ENCODE assay signal across 1 cellular context in genomic region chr12:110123861-110124183, GRCh38.
TF ChIP-seq lines count a peak whose summit lies in the region.

No MANE protein-coding gene starts in this region.

TF ChIP-seq in K562, 482 proteins besides CTCF, POLR2A, EP300 and RAD21 (continued from another document and continues in another):
- TF ChIP-seq ARID4B (CRISPR knock-in tag; IDR thresholded peaks at IDR 0.05) (0 out of 2 replicates have a peak, but pooled peaks have one; percentile 3), CUX1 (CRISPR knock-in tag; IDR thresholded peaks at IDR 0.05) (no peak), CXXC5 (CRISPR knock-in tag; IDR thresholded peaks at IDR 0.05) (0 out of 2 replicates have a peak, but pooled peaks have one; percentile 23), NR2F6 (CRISPR knock-in tag; IDR thresholded peaks at IDR 0.05) (no peak), TFAP4 (CRISPR knock-in tag; IDR thresholded peaks at IDR 0.05; ENCODE audit: borderline replicate concordance) (no peak), HMGXB4 (CRISPR knock-in tag; IDR thresholded peaks at IDR 0.05) (no peak), DNMT1 (IDR thresholded peaks at IDR 0.05) (no peak), MLLT1 (IDR thresholded peaks at IDR 0.05) (no peak), CEBPG (CRISPR knock-in tag; IDR thresholded peaks at IDR 0.05) (no peak), CEBPG (tag; conservative IDR thresholded peaks at IDR 0.05 in 1 of 2, IDR thresholded peaks at IDR 0.05 in 1 of 2) (no peak), PRDM10 (IDR thresholded peaks at IDR 0.05; ENCODE audit: partially characterized antibody) (no peak), ZNF24 (IDR thresholded peaks at IDR 0.05) (peak; percentile 99), FOXK1 (CRISPR knock-in tag; IDR thresholded peaks at IDR 0.05; ENCODE audit: borderline replicate concordance) (no peak), L3MBTL2 (IDR thresholded peaks at IDR 0.05) (peak; percentile 95), HNRNPH1 (optimal IDR thresholded peaks at IDR 0.05; ENCODE audit: low read depth, low read length) (no peak), TOE1 (IDR thresholded peaks at IDR 0.05; ENCODE audit: borderline replicate concordance) (no peak), TOE1 (CRISPR knock-in tag; IDR thresholded peaks at IDR 0.05; ENCODE audit: borderline replicate concordance, low read depth) (no peak), ARNT (IDR thresholded peaks at IDR 0.05) (no peak), ZBTB33 (CRISPR knock-in tag; IDR thresholded peaks at IDR 0.05) (no peak), PREB (CRISPR knock-in tag; IDR thresholded peaks at IDR 0.05) (no peak), ZNF140 (CRISPR knock-in tag; IDR thresholded peaks at IDR 0.05) (no peak), BHLHE40 (IDR thresholded peaks at IDR 0.05; ENCODE audit: low read length) (peak; percentile 68), MIER1 (IDR thresholded peaks at IDR 0.05; ENCODE audit: low read depth) (no peak), NCOA6 (IDR thresholded peaks at IDR 0.05) (peak; percentile 58; the same call in 1 of the 2 replicates), CEBPB (tag; IDR thresholded peaks at IDR 0.05) (no peak), FUS (optimal IDR thresholded peaks at IDR 0.05; ENCODE audit: low read depth, low read length) (no peak), POLR2H (tag; IDR thresholded peaks at IDR 0.05; ENCODE audit: low read depth) (no peak), MAFG (tag; conservative IDR thresholded peaks at IDR 0.05) (no peak), NKRF (IDR thresholded peaks at IDR 0.05; ENCODE audit: borderline replicate concordance) (peak; percentile 74; the same call in 1 of the 2 replicates), ZNF224 (CRISPR knock-in tag; IDR thresholded peaks at IDR 0.05) (no peak), NFE2 (IDR thresholded peaks at IDR 0.05; ENCODE audit: low read depth) (0 out of 2 replicates have a peak, but pooled peaks have one; percentile 3)
